29 cellular contexts compared by ENCODE assay signal in genomic region chrX:134840370-134840769, GRCh38.
"Had no signal": no experiment of that assay in that cellular context is flagged by ENCODE, and none has a peak within 500 bp of the region (broad histone marks: within the 10 kb centered on the region; RNA-seq: fewer than 3 reads in every experiment).

No MANE protein-coding gene starts in this region.

- ATAC-seq: esophagus mucosa; gastrocnemius medialis; heart left ventricle; left colon; left lobe of liver; left ventricle myocardium superior; lower lobe of right lung; mucosa of descending colon; naive thymus-derived CD8-positive, alpha-beta T cell had no signal

- H3K4me3 ChIP-seq: coronary artery, dorsolateral prefrontal cortex, esophagus squamous epithelium, gastrocnemius medialis, heart left ventricle, hepatocyte, lower lobe of right lung, mucosa of descending colon had no signal

- H3K4me2 ChIP-seq: hepatocyte had no signal

- H3K9me3 ChIP-seq: esophagus squamous epithelium, gastrocnemius medialis, heart left ventricle, lower lobe of right lung, mucosa of descending colon had no signal

- DNase-seq: dermis blood vessel endothelial cell; dorsolateral prefrontal cortex; effector CD4-positive, alpha-beta T cell; effector memory CD4-positive, alpha-beta T cell; erythroblast; esophagus squamous epithelium; foreskin fibroblast; foreskin melanocyte; gastrocnemius medialis; heart left ventricle; hypothalamus; immature natural killer cell; islet precursor cell; kidney; kidney glomerular epithelial cell; left colon; left ventricle myocardium superior; lower lobe of right lung; mesenchymal stem cell; mucosa of descending colon; naive B cell; naive thymus-derived CD8-positive, alpha-beta T cell had no signal

- H3K27me3 ChIP-seq: esophagus squamous epithelium, gastrocnemius medialis, hepatocyte had no signal

- H3K4me3 Mint-ChIP-seq: immature natural killer cell; mesothelial cell of epicardium; naive B cell; naive thymus-derived CD8-positive, alpha-beta T cell had no signal

- H3K27ac Mint-ChIP-seq: immature natural killer cell; mesothelial cell of epicardium; naive thymus-derived CD8-positive, alpha-beta T cell had no signal

- H3K9me3 Mint-ChIP-seq: immature natural killer cell had no signal

- H3K4me1 Mint-ChIP-seq: immature natural killer cell; mesothelial cell of epicardium; naive thymus-derived CD8-positive, alpha-beta T cell had no signal

- H3K27me3 Mint-ChIP-seq: naive B cell; naive thymus-derived CD8-positive, alpha-beta T cell had no signal

- H3K36me3 ChIP-seq: esophagus squamous epithelium, gastrocnemius medialis, heart left ventricle, lower lobe of right lung had no signal

- H2AFZ ChIP-seq: hepatocyte had no signal

- H3K27ac ChIP-seq: coronary artery, dorsolateral prefrontal cortex, epithelial cell of prostate, esophagus squamous epithelium, gastrocnemius medialis, heart left ventricle, hepatocyte, lower lobe of right lung had no signal

- H3K4me1 ChIP-seq: esophagus squamous epithelium, gastrocnemius medialis, heart left ventricle, lower lobe of right lung had no signal

- FAIRE-seq: colon, kidney had no signal

- H3K79me2 ChIP-seq: hepatocyte had no signal
